Comparison of ENCODE assay signal across 8 cellular contexts in genomic region chrX:130173190-130173895, GRCh38. TPM values are rescaled to one million over a fixed set of nuclear protein-coding genes. Genes with fewer than 3 reads are reported as not detected.
A peak's percentile ranks its signal among the peaks of the same experiment; 100 is the strongest.
DNase-seq lines count a peak whose midpoint lies in the region; ATAC-seq and TF ChIP-seq lines count a peak whose summit lies in the region.

No MANE protein-coding gene starts in this region.

- no peaks in the 10 kb centered on the region for H3K9me3 ChIP-seq in gastrocnemius medialis

- no peaks in the 10 kb centered on the region for H3K27me3 ChIP-seq in KMS-11 (ENCODE audit: insufficient read depth, low read depth)
- peaks cover 0 to 6% (median 5%) of the 10 kb centered on the region in 3 donors for H3K27me3 ChIP-seq in gastrocnemius medialis

- H3K36me3 ChIP-seq in KMS-11 (ENCODE audit: insufficient read depth) (no peaks in the 10 kb centered on the region), gastrocnemius medialis (no peaks in the 10 kb centered on the region)

- TF ChIP-seq POLR2A in gastrocnemius medialis (IDR thresholded peaks at IDR 0.05) = peak; percentile 17 to 19

- TF ChIP-seq CTCF in KMS-11 (conservative IDR thresholded peaks at IDR 0.05; ENCODE audit: low read depth, low read length) (no peak), glutamatergic neuron (IDR thresholded peaks at IDR 0.05; ENCODE audit: partially characterized antibody, unreplicated experiment) (no peak), gastrocnemius medialis (IDR thresholded peaks at IDR 0.05 in 4 of 5, conservative IDR thresholded peaks at IDR 0.05 in 1 of 5) (no peak)

- in situ Hi-C loops in gastrocnemius medialis (cut with MboI; ENCODE audit: low sequenced_read_pairs in 4 of 4) = no loop called here

- H3K4me3 ChIP-seq in KMS-11 (IDR thresholded peaks at IDR 0.05; ENCODE audit: insufficient read depth, low read depth, low read length) = no peak overlapping the region
- no peak overlapping the region for H3K4me3 ChIP-seq in gastrocnemius medialis

- H3K27ac ChIP-seq in KMS-11 (peak overlapping the region; percentile 92), gastrocnemius medialis (peak overlapping the region; percentile 24 to 68 (median 46))

- intact Hi-C loops in gastrocnemius medialis (cut with DNase I; ENCODE audit: low total_unique reads) = no loop called here

- no peaks in the 10 kb centered on the region for H3K27me3 Mint-ChIP-seq in activated T-cell treated with anti-CD3 and anti-CD28 coated beads, Interleukin-2, amount 50 U/mL, for 4 hours (ENCODE audit: low read depth)
- no peaks in the 10 kb centered on the region for H3K27me3 Mint-ChIP-seq in glutamatergic neuron (ENCODE audit: unreplicated experiment)

- H3K4me1 Mint-ChIP-seq in activated T-cell treated with anti-CD3 and anti-CD28 coated beads, Interleukin-2, amount 50 U/mL, for 4 hours (ENCODE audit: low read depth) = peaks cover 45% of the 10 kb centered on the region
- H3K4me1 Mint-ChIP-seq in glutamatergic neuron (ENCODE audit: low read depth, unreplicated experiment) = peaks cover 7% of the 10 kb centered on the region

- no peaks in the 10 kb centered on the region for H4K20me1 ChIP-seq in KMS-11 (ENCODE audit: insufficient read depth)

- peak overlapping the region; percentile 52 for H3K4me2 ChIP-seq in KMS-11

- H2AFZ ChIP-seq in KMS-11 (ENCODE audit: low read depth) = peak overlapping the region; percentile 45

- H3K4me1 ChIP-seq in KMS-11 (ENCODE audit: low read depth, poor library complexity, severe bottlenecking) (peaks cover 72% of the 10 kb centered on the region), gastrocnemius medialis (no peaks in the 10 kb centered on the region)

- H3K9me3 Mint-ChIP-seq in activated T-cell treated with anti-CD3 and anti-CD28 coated beads, Interleukin-2, amount 50 U/mL, for 4 hours = no peaks in the 10 kb centered on the region
- H3K9me3 Mint-ChIP-seq in glutamatergic neuron (ENCODE audit: unreplicated experiment) = peaks cover 3% of the 10 kb centered on the region

- peak overlapping the region; percentile 37; the same call in 1 of the 2 replicates for H3K9ac ChIP-seq in KMS-11

- H3K79me2 ChIP-seq in KMS-11 (ENCODE audit: insufficient read depth, low read depth) = no peaks in the 10 kb centered on the region

- H3K4me3 Mint-ChIP-seq in activated T-cell treated with anti-CD3 and anti-CD28 coated beads, Interleukin-2, amount 50 U/mL, for 4 hours = peak overlapping the region; percentile 89
- H3K4me3 Mint-ChIP-seq in glutamatergic neuron (ENCODE audit: unreplicated experiment) = peak overlapping the region; percentile 89

- peak in 10 of 14 donors; percentile 4 to 39 (median 20) for DNase-seq in C1 segment of cervical spinal cord (lab: John Stamatoyannopoulos, UW)
- no peak for DNase-seq in activated T-cell treated with anti-CD3 and anti-CD28 coated beads, Interleukin-2, amount 50 U/mL, for 4 hours
- DNase-seq in glutamatergic neuron = no peak
- peak in 1 of 2 donors; percentile 30 for DNase-seq in gastrocnemius medialis
- no peak for DNase-seq in 8988T
- no peak for DNase-seq in ureter (ENCODE audit: low spot score)

- ATAC-seq in GM19395 (IDR thresholded peaks at IDR 0.05; ENCODE audit: unreplicated experiment) (peak; percentile 31), gastrocnemius medialis (peak; percentile 57 to 58)
- ATAC-seq in activated T-cell treated with anti-CD3 and anti-CD28 coated beads, Interleukin-2, amount 50 U/mL, for 4 hours = peak; percentile 43 to 52

- H3K36me3 Mint-ChIP-seq in activated T-cell treated with anti-CD3 and anti-CD28 coated beads, Interleukin-2, amount 50 U/mL, for 4 hours (ENCODE audit: insufficient read depth) = peaks cover 4% of the 10 kb centered on the region
- H3K36me3 Mint-ChIP-seq in glutamatergic neuron (ENCODE audit: unreplicated experiment) = no peaks in the 10 kb centered on the region

- H3K27ac Mint-ChIP-seq in glutamatergic neuron (ENCODE audit: unreplicated experiment) = no peak overlapping the region

RNA-seq across cellular contexts. Expression of gene RAB33A, which starts 1.6 kb away (rescaled TPM):
- 10 to 100 TPM; 10.6 to 13.6 (median 11.0) TPM for total RNA-seq in activated T-cell treated with anti-CD3 and anti-CD28 coated beads, Interleukin-2, amount 50 U/mL, for 4 hours
- 13.3 TPM for total RNA-seq in glutamatergic neuron (ENCODE audit: unreplicated experiment)
- total RNA-seq in gastrocnemius medialis = not detected
- total RNA-seq in ureter = 1.9 TPM

RNA-seq across cellular contexts. Expression of gene AIFM1, which starts 7.7 kb away (rescaled TPM):
- 10 to 100 TPM; 45.2 to 54.5 (median 51.9) TPM for total RNA-seq in activated T-cell treated with anti-CD3 and anti-CD28 coated beads, Interleukin-2, amount 50 U/mL, for 4 hours
- total RNA-seq in glutamatergic neuron (ENCODE audit: unreplicated experiment) (29.1 TPM), gastrocnemius medialis (10 to 100 TPM; 18.9 to 50.1 (median 30.0) TPM), ureter (28.5 TPM)

Comparison
In these comparisons a context has a peak if more than half of its experiments do, and no peak if none do; other contexts are left out.
1. DNase-seq: peak in C1 segment of cervical spinal cord (10 of 14); none in activated T-cell treated with anti-CD3 and anti-CD28 coated beads, Interleukin-2, amount 50 U/mL, for 4 hours (single experiment), glutamatergic neuron (single experiment), 8988T (single experiment) and ureter (single experiment).
2. Peak in every context shown above with its lines, with median percentiles within 50 percentile points of each other: ATAC-seq.